ENCODE assay signal across 8 cellular contexts in genomic region chr3:48685603-48686511, GRCh38. TPM values are rescaled to one million over a fixed set of nuclear protein-coding genes. Genes with fewer than 3 reads are reported as not detected.
DNase-seq lines count a peak whose midpoint lies in the region; ATAC-seq and TF ChIP-seq lines count a peak whose summit lies in the region.

Gene NCKIPSD, minus strand, starts transcription at chr3:48685915. Its CDS starts 108 bp downstream, at chr3:48685807.

- H3K9me3 ChIP-seq in HUES48 (ENCODE audit: control insufficient read depth, insufficient read depth, low read length) = no peaks in the 10 kb centered on the region
- H3K9me3 ChIP-seq in esophagus (ENCODE audit: control insufficient read depth in 2 of 2, insufficient read depth in 1 of 2, low read depth in 1 of 2, low read length in 1 of 2) = no peaks in the 10 kb centered on the region
- no peaks in the 10 kb centered on the region for H3K9me3 ChIP-seq in muscle layer of colon (ENCODE audit: low read length)

- H3K4me1 ChIP-seq in HUES48 (ENCODE audit: control insufficient read depth, insufficient read depth, low read length) (peaks cover 10% of the 10 kb centered on the region), esophagus (ENCODE audit: control insufficient read depth in 2 of 2, insufficient read depth in 2 of 2, low read length in 1 of 2) (peaks cover 2 to 9% of the 10 kb centered on the region in 2 donors), muscle layer of colon (ENCODE audit: insufficient read depth, low read length) (peaks cover 33% of the 10 kb centered on the region)

- H3K4me3 ChIP-seq in HUES48 (ENCODE audit: low read depth, low read length) (peak within 1 kb of the TSS; percentile 99), esophagus (ENCODE audit: low read depth in 1 of 2, low read length in 2 of 2) (peak within 1 kb of the TSS; percentile 62 to 86), muscle layer of colon (ENCODE audit: low read depth in 1 of 2, low read length in 2 of 2) (peak within 1 kb of the TSS; percentile 89 to 99)

- H3K27ac ChIP-seq in HUES48 (ENCODE audit: low read depth, low read length) (peak within 1 kb of the TSS; percentile 95), esophagus (ENCODE audit: low read depth in 2 of 2, low read length in 1 of 2) (peak within 1 kb of the TSS; percentile 90 to 95), muscle layer of colon (ENCODE audit: low read depth, low read length) (peak within 1 kb of the TSS; percentile 85)

- peak; percentile 75 for ATAC-seq in GM21381 (IDR thresholded peaks at IDR 0.05; ENCODE audit: unreplicated experiment)

- DNase-seq in DMS114 treated with DMSO at 0.1 percent for 48 hours (lab: John Stamatoyannopoulos, UW; ENCODE audit: unreplicated experiment) = peak; percentile 62
- DNase-seq in activated T-cell treated with anti-CD3 and anti-CD28 coated beads, Interleukin-2, amount 50 U/mL, for 1 hour = peak; percentile 97
- peak; percentile 72 to 85 for DNase-seq in stimulated activated CD8-positive, alpha-beta memory T cell treated with anti-CD3 and anti-CD28 coated beads, Interleukin-7, amount 100 ng/mL, for 4 hours (ENCODE audit: low read depth in 2 of 2)

- no peaks in the 10 kb centered on the region for H3K27me3 ChIP-seq in HUES48 (ENCODE audit: control insufficient read depth, insufficient read depth, low read length)
- H3K27me3 ChIP-seq in esophagus (ENCODE audit: control insufficient read depth in 1 of 2, insufficient read depth in 2 of 2, low read length in 2 of 2) = no peaks in the 10 kb centered on the region
- no peaks in the 10 kb centered on the region for H3K27me3 ChIP-seq in muscle layer of colon (ENCODE audit: control insufficient read depth in 1 of 2, insufficient read depth in 2 of 2, low read length in 2 of 2)

- H3K36me3 ChIP-seq in HUES48 (ENCODE audit: control insufficient read depth, insufficient read depth, low read length) = peaks cover 65% of the 10 kb centered on the region
- peaks cover 8 to 42% of the 10 kb centered on the region in 2 donors for H3K36me3 ChIP-seq in esophagus (ENCODE audit: control insufficient read depth in 2 of 2, insufficient read depth in 2 of 2, low read length in 1 of 2)
- H3K36me3 ChIP-seq in muscle layer of colon (ENCODE audit: insufficient read depth, low read length) = peaks cover 50% of the 10 kb centered on the region

- H3K9ac ChIP-seq in HUES48 (ENCODE audit: low read depth, low read length) = peak within 1 kb of the TSS; percentile 98
- H3K9ac ChIP-seq in muscle layer of colon (ENCODE audit: low read length) = peak within 1 kb of the TSS; percentile 82

- WGBS in esophagus, 2 donors = 0 to 1% methylated on average over 69 to 97 of the region's 97 CpGs

TF ChIP-seq in PFSK-1, 5 proteins besides CTCF, POLR2A, EP300 and RAD21:
- TF ChIP-seq SIN3A (IDR thresholded peaks at IDR 0.05; ENCODE audit: borderline replicate concordance, insufficient read depth, low read length) (no peak), POLR2AphosphoS5 (IDR thresholded peaks at IDR 0.05; ENCODE audit: low read depth, low read length) (peak; percentile 81)
- TF ChIP-seq, protein P1, sequence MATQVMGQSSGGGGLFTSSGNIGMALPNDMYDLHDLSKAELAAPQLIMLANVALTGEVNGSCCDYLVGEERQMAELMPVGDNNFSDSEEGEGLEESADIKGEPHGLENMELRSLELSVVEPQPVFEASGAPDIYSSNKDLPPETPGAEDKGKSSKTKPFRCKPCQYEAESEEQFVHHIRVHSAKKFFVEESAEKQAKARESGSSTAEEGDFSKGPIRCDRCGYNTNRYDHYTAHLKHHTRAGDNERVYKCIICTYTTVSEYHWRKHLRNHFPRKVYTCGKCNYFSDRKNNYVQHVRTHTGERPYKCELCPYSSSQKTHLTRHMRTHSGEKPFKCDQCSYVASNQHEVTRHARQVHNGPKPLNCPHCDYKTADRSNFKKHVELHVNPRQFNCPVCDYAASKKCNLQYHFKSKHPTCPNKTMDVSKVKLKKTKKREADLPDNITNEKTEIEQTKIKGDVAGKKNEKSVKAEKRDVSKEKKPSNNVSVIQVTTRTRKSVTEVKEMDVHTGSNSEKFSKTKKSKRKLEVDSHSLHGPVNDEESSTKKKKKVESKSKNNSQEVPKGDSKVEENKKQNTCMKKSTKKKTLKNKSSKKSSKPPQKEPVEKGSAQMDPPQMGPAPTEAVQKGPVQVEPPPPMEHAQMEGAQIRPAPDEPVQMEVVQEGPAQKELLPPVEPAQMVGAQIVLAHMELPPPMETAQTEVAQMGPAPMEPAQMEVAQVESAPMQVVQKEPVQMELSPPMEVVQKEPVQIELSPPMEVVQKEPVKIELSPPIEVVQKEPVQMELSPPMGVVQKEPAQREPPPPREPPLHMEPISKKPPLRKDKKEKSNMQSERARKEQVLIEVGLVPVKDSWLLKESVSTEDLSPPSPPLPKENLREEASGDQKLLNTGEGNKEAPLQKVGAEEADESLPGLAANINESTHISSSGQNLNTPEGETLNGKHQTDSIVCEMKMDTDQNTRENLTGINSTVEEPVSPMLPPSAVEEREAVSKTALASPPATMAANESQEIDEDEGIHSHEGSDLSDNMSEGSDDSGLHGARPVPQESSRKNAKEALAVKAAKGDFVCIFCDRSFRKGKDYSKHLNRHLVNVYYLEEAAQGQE (IDR thresholded peaks at IDR 0.05; ENCODE audit: insufficient read depth in 1 of 2, low read depth in 2 of 2, low read length in 2 of 2) = no peak
TF ChIP-seq in PFSK-1: peak in this region for 1.

RNA-seq across cellular contexts. Expression of gene NCKIPSD, which starts in this region (rescaled TPM):
- 22.9 TPM for polyA plus RNA-seq in PFSK-1 (2012; ENCODE audit: insufficient read length, low read depth)
- 1 to 10 TPM; 7.6 to 8.2 TPM for polyA plus RNA-seq in esophagus

Comparison
In these comparisons a context has a peak if more than half of its experiments do, and no peak if none do; other contexts are left out.
1. Peak in every context shown above with its lines: DNase-seq, ATAC-seq, H3K4me3 ChIP-seq and H3K27ac ChIP-seq.